8 cellular contexts compared by ENCODE assay signal in genomic region chr17:21286771-21287702, GRCh38. TPM values are rescaled to one million over a fixed set of nuclear protein-coding genes. Genes with fewer than 3 reads are reported as not detected.
DNase-seq lines count a peak whose midpoint lies in the region; TF ChIP-seq lines count a peak whose summit lies in the region.

No MANE protein-coding gene starts in this region.

- peak overlapping the region; percentile 93 for H3K27ac ChIP-seq in hepatocyte

- DNase-seq in NCI-H2196 (lab: John Stamatoyannopoulos, UW; ENCODE audit: unreplicated experiment) = peak; percentile 16
- no peak for DNase-seq in NCI-H2196 treated with DMSO at 0.1 percent for 48 hours (lab: John Stamatoyannopoulos, UW; ENCODE audit: unreplicated experiment)
- peak; percentile 74 for DNase-seq in activated CD8-positive, alpha-beta memory T cell treated with anti-CD3 and anti-CD28 coated beads for 24 hours
- DNase-seq in hepatocyte (ENCODE audit: low spot score) = no peak
- DNase-seq in stimulated activated CD4-positive, alpha-beta T cell treated with anti-CD3 and anti-CD28 coated beads, Interleukin-4, amount 100 ng/mL, for 24 hours = peak; percentile 50
- no peak for DNase-seq in activated CD4-positive, CD25-positive, alpha-beta regulatory T cell treated with anti-CD3 and anti-CD28 coated beads, Interleukin-2, amount 50 U/mL, for 72 hours
- no peak for DNase-seq in cortex of kidney (lab: John Stamatoyannopoulos, UW)
- DNase-seq in GM19240 (ENCODE audit: insufficient read length, low spot score) = no peak

- H3K79me2 ChIP-seq in hepatocyte = peaks cover 69% of the 10 kb centered on the region

- no peak for TF ChIP-seq CTCF in hepatocyte (IDR thresholded peaks at IDR 0.05; ENCODE audit: poor library complexity)

- 78% methylated on average over 9 of the region's 9 CpGs for WGBS in hepatocyte (ENCODE audit: low lambda C conversion rate, missing lambda C conversion rate)

- H3K27me3 ChIP-seq in hepatocyte = no peaks in the 10 kb centered on the region

- H3K4me3 ChIP-seq in hepatocyte = no peak overlapping the region

- no peak overlapping the region for H2AFZ ChIP-seq in hepatocyte

- no peaks in the 10 kb centered on the region for H3K36me3 ChIP-seq in hepatocyte (replicated peaks; ENCODE audit: insufficient read depth, low read depth)

- H3K4me2 ChIP-seq in hepatocyte = peak overlapping the region; percentile 92

- peaks cover 18% of the 10 kb centered on the region for H4K20me1 ChIP-seq in hepatocyte (ENCODE audit: insufficient read depth, poor library complexity, severe bottlenecking)

- H3K9me2 ChIP-seq in hepatocyte (replicated peaks; ENCODE audit: insufficient read depth) = no peaks in the 10 kb centered on the region

- peaks cover 22% of the 10 kb centered on the region for H3K4me1 ChIP-seq in hepatocyte (ENCODE audit: insufficient read depth)

- no peaks in the 10 kb centered on the region for H3K9me3 ChIP-seq in hepatocyte (ENCODE audit: low read depth)

RNA-seq across cellular contexts. Expression of gene MAP2K3, which starts 2.5 kb away (rescaled TPM):
- 16.1 and 21.8 TPM in 2 replicates for total RNA-seq in hepatocyte
- polyA plus RNA-seq in hepatocyte = 58.4 and 62.4 TPM in 2 replicates

RNA-seq across cellular contexts. Expression of gene NATD1, which starts 33.8 kb away (rescaled TPM):
- 5.0 and 5.4 TPM in 2 replicates for total RNA-seq in hepatocyte
- 4.8 and 6.7 TPM in 2 replicates for polyA plus RNA-seq in hepatocyte

Comparison
In these comparisons a context has a peak if more than half of its experiments do, and no peak if none do; other contexts are left out.
1. DNase-seq: peak in NCI-H2196 (single experiment), activated CD8-positive, alpha-beta memory T cell treated with anti-CD3 and anti-CD28 coated beads for 24 hours (single experiment) and stimulated activated CD4-positive, alpha-beta T cell treated with anti-CD3 and anti-CD28 coated beads, Interleukin-4, amount 100 ng/mL, for 24 hours (single experiment); none in NCI-H2196 treated with DMSO at 0.1 percent for 48 hours (single experiment), hepatocyte (single experiment), activated CD4-positive, CD25-positive, alpha-beta regulatory T cell treated with anti-CD3 and anti-CD28 coated beads, Interleukin-2, amount 50 U/mL, for 72 hours (single experiment), cortex of kidney (single experiment) and GM19240 (single experiment).